ENCODE assay signal across 19 cellular contexts in genomic region chr6:10303806-10304520, GRCh38.
"Had no signal": no experiment of that assay in that cellular context is flagged by ENCODE, and none has a peak within 500 bp of the region (broad histone marks: within the 10 kb centered on the region; RNA-seq: fewer than 3 reads in every experiment).

No MANE protein-coding gene starts in this region.

- FAIRE-seq: small intestine had no signal

- H3K9me3 ChIP-seq: body of pancreas, mucosa of descending colon, ovary, right lobe of liver, tibial nerve, vagina had no signal

- H3K4me1 ChIP-seq: body of pancreas, right lobe of liver, tibial nerve, vagina had no signal

- H3K27ac ChIP-seq: body of pancreas, ovary, right lobe of liver, tibial nerve, vagina had no signal

- H3K36me3 ChIP-seq: ovary, right lobe of liver, tibial nerve, vagina had no signal

- H3K4me3 ChIP-seq: body of pancreas, mucosa of descending colon, ovary, right lobe of liver, tibial nerve, vagina had no signal

- H3K27me3 ChIP-seq: body of pancreas, ovary, right lobe of liver, vagina had no signal

- DNase-seq: activated CD4-positive, alpha-beta memory T cell treated with anti-CD3 and anti-CD28 coated beads, Interleukin-2, amount 10 ng/mL, durations not matched to agents 7 days and 5 days; activated CD4-positive, alpha-beta T cell treated with anti-CD3 and anti-CD28 coated beads for 48 hours; activated CD4-positive, CD25-positive, alpha-beta regulatory T cell; activated CD8-positive, alpha-beta memory T cell treated with anti-CD3 and anti-CD28 coated beads, Interleukin-2, amount 10 ng/mL, durations not matched to agents 7 days and 5 days; activated naive CD4-positive, alpha-beta T cell; activated naive CD8-positive, alpha-beta T cell treated with anti-CD3 and anti-CD28 coated beads for 36 hours; amniotic stem cell; body of pancreas; effector memory CD8-positive, alpha-beta T cell; mesenchymal stem cell; mucosa of descending colon; naive B cell; ovary; right lobe of liver; small intestine; stimulated activated CD4-positive, alpha-beta T cell treated with anti-CD3 and anti-CD28 coated beads, Interleukin-15, amount 100 ng/mL, for 24 hours; stimulated activated CD4-positive, alpha-beta T cell treated with anti-CD3 and anti-CD28 coated beads, Interleukin-2, amount 100 ng/mL, for 48 hours had no signal
